Comparison of ENCODE assay signal across 7 cellular contexts in genomic region chr13:31846182-31846938, GRCh38.
DNase-seq lines count a peak whose midpoint lies in the region; ATAC-seq and TF ChIP-seq lines count a peak whose summit lies in the region.

No MANE protein-coding gene starts in this region.

- H3K36me3 ChIP-seq in sigmoid colon = no peaks in the 10 kb centered on the region

- H3K27me3 ChIP-seq in sigmoid colon = peaks cover 0 to 28% (median 3%) of the 10 kb centered on the region in 3 donors

- TF ChIP-seq CTCF in brain (conservative IDR thresholded peaks at IDR 0.05) (no peak), sigmoid colon (IDR thresholded peaks at IDR 0.05) (no peak)

- peak overlapping the region; percentile 64 to 73 (median 64) for H3K27ac ChIP-seq in sigmoid colon

- no peaks in the 10 kb centered on the region for H3K9me3 ChIP-seq in sigmoid colon

- no peaks in the 10 kb centered on the region for H3K36me3 Mint-ChIP-seq in brain

- peaks cover 37% of the 10 kb centered on the region for H3K27me3 Mint-ChIP-seq in brain

- peak overlapping the region; percentile 89 to 95 (median 90) for H3K4me3 Mint-ChIP-seq in brain

- peaks cover 0 to 15% (median 9%) of the 10 kb centered on the region in 4 donors for H3K4me1 ChIP-seq in sigmoid colon

- ATAC-seq in GM18505 (IDR thresholded peaks at IDR 0.05; ENCODE audit: unreplicated experiment) (peak; percentile 99), HG02938 (IDR thresholded peaks at IDR 0.05; ENCODE audit: unreplicated experiment) (peak; percentile 91)

- TF ChIP-seq POLR2A in GM18505 (IDR thresholded peaks at IDR 0.05; ENCODE audit: borderline replicate concordance, extremely low read depth, insufficient read depth, insufficient read length) = no peak
- no peak for TF ChIP-seq POLR2A in sigmoid colon (IDR thresholded peaks at IDR 0.05)

- intact Hi-C loops in sigmoid colon (cut with DNase I) = no loop called here

- H3K4me3 ChIP-seq in iPS-11a (ENCODE audit: low read depth, low read length) (peak overlapping the region; percentile 47), sigmoid colon (peak overlapping the region; percentile 72 to 87 (median 78))

- H3K4me1 Mint-ChIP-seq in brain = peaks cover 48% of the 10 kb centered on the region

- no peak for TF ChIP-seq EP300 in sigmoid colon (IDR thresholded peaks at IDR 0.05)

- WGBS in sigmoid colon, 2 donors = 0 to 1% methylated on average over 74 of the region's 74 CpGs

- DNase-seq in NCI-H187 (lab: John Stamatoyannopoulos, UW) = peak; percentile 42 to 65
- peak; percentile 69 for DNase-seq in T1000 (lab: John Stamatoyannopoulos, UW)
- peak; percentile 89 for DNase-seq in sigmoid colon

- no peaks in the 10 kb centered on the region for H3K9me3 Mint-ChIP-seq in brain

- H3K27ac Mint-ChIP-seq in brain = peak overlapping the region in 2 of 5 experiments; percentile 29 to 43

Comparison
In these comparisons a context has a peak if more than half of its experiments do, and no peak if none do; other contexts are left out.
1. Peak in every context shown above with its lines: DNase-seq, ATAC-seq, H3K4me3 ChIP-seq and H3K27ac ChIP-seq.